ENCODE assay signal across 18 cellular contexts in genomic region chr1:42258218-42258617, GRCh38.
DNase-seq lines count a peak whose midpoint lies in the region; ATAC-seq, FAIRE-seq and TF ChIP-seq lines count a peak whose summit lies in the region.
"Had no signal": no experiment of that assay in that cellular context is flagged by ENCODE, and none has a peak within 500 bp of the region (broad histone marks: within the 10 kb centered on the region; RNA-seq: fewer than 3 reads in every experiment).

No MANE protein-coding gene starts in this region.

- H3K79me2 ChIP-seq in astrocyte (ENCODE audit: insufficient read depth, low read length): peaks cover 53% of the 10 kb centered on the region

- H3K27me3 Mint-ChIP-seq in astrocyte (ENCODE audit: low read depth, unreplicated experiment): no peaks in the 10 kb centered on the region
- H3K27me3 Mint-ChIP-seq: dendritic cell treated with granulocyte-macrophage colony-stimulating factor and Interleukin-4, amounts not matched to agents 40 ng/mL and 50 ng/mL, for 4 days; progenitor cell of endocrine pancreas had no signal

- H3K36me3 ChIP-seq in astrocyte (ENCODE audit: insufficient read depth, low read length): no peaks in the 10 kb centered on the region

- TF ChIP-seq CTCF in astrocyte (IDR thresholded peaks at IDR 0.05; ENCODE audit: insufficient read depth, low read depth, low read length): no peak

- no peak overlapping the region for H3K4me3 ChIP-seq in astrocyte (ENCODE audit: insufficient read depth, low read depth, low read length)

- no peak overlapping the region for H3K9ac ChIP-seq in astrocyte (ENCODE audit: low read length)

- H4K20me1 ChIP-seq in astrocyte (ENCODE audit: insufficient read depth, low read length): peaks cover 58% of the 10 kb centered on the region

- H3K27me3 ChIP-seq in astrocyte (ENCODE audit: insufficient read depth, low read length): no peaks in the 10 kb centered on the region

- H3K9me3 Mint-ChIP-seq in astrocyte (ENCODE audit: unreplicated experiment): no peaks in the 10 kb centered on the region

- H3K27ac ChIP-seq in astrocyte (ENCODE audit: low read depth, low read length): no peak overlapping the region

- H3K4me3 Mint-ChIP-seq in astrocyte (ENCODE audit: unreplicated experiment): no peak overlapping the region
- H3K4me3 Mint-ChIP-seq: dendritic cell treated with granulocyte-macrophage colony-stimulating factor and Interleukin-4, amounts not matched to agents 40 ng/mL and 50 ng/mL, for 4 days had no signal

- H3K4me1 Mint-ChIP-seq in astrocyte (ENCODE audit: low read depth, unreplicated experiment): peaks cover 21% of the 10 kb centered on the region

- intact Hi-C loops in left colon (cut with DNase I, micrococcal nuclease): no loop called here

- H3K27ac Mint-ChIP-seq in astrocyte (ENCODE audit: unreplicated experiment): peak overlapping the region; percentile 59
- H3K27ac Mint-ChIP-seq: dendritic cell treated with granulocyte-macrophage colony-stimulating factor and Interleukin-4, amounts not matched to agents 40 ng/mL and 50 ng/mL, for 4 days; progenitor cell of endocrine pancreas had no signal

- peaks cover 9% of the 10 kb centered on the region for H3K36me3 Mint-ChIP-seq in astrocyte (ENCODE audit: low read depth, unreplicated experiment)

- H3K9me3 ChIP-seq in astrocyte (ENCODE audit: insufficient read depth, low read depth, low read length): no peaks in the 10 kb centered on the region

- no peak overlapping the region for H2AFZ ChIP-seq in astrocyte (ENCODE audit: low read depth, low read length)

- DNase-seq in Ammon's horn (ENCODE audit: low spot score) (peak; percentile 16), astrocyte (ENCODE audit: low read depth) (peak; percentile 33), myocyte (ENCODE audit: low read depth) (peak; percentile 11), SW480 (ENCODE audit: low spot score) (no peak), left colon (no peak), foreskin melanocyte (no peak)
- DNase-seq: activated CD4-positive, alpha-beta T cell treated with anti-CD3 and anti-CD28 coated beads, Interleukin-2, amount 50 U/mL, for 1 hour; activated T-cell treated with anti-CD3 and anti-CD28 coated beads, Interleukin-2, amount 50 U/mL, for 1 hour; Calu3; glutamatergic neuron; KG1; kidney; NCI-H1436; NCI-H226 had no signal

- no peaks in the 10 kb centered on the region for H3K4me1 ChIP-seq in astrocyte (ENCODE audit: insufficient read depth, low read length)

- FAIRE-seq in astrocyte (lab: Jason Lieb, UNC): no peak
- FAIRE-seq: kidney had no signal

- ATAC-seq in GM18511 (IDR thresholded peaks at IDR 0.05; ENCODE audit: unreplicated experiment) (peak; percentile 48), SK-N-SH treated with all-trans-retinoic acid at 6 μM for 48 hours (no peak), left colon (no peak)

- no peak overlapping the region for H3K4me2 ChIP-seq in astrocyte (ENCODE audit: low read length)

TF ChIP-seq in SK-N-SH treated with all-trans-retinoic acid at 6 μM for 48 hours, 23 proteins besides CTCF, POLR2A, EP300 and RAD21:
- TF ChIP-seq ESRRG (CRISPR knock-in tag; IDR thresholded peaks at IDR 0.05) (no peak), ZFP3 (CRISPR knock-in tag; IDR thresholded peaks at IDR 0.05) (no peak), TCF4 (CRISPR knock-in tag; IDR thresholded peaks at IDR 0.05; ENCODE audit: borderline replicate concordance) (no peak), PATZ1 (CRISPR knock-in tag; IDR thresholded peaks at IDR 0.05; ENCODE audit: borderline replicate concordance) (no peak), ARNTL (CRISPR knock-in tag; IDR thresholded peaks at IDR 0.05; ENCODE audit: borderline replicate concordance, low read depth) (no peak), GLIS3 (CRISPR knock-in tag; IDR thresholded peaks at IDR 0.05) (no peak), PPARA (CRISPR knock-in tag; IDR thresholded peaks at IDR 0.05; ENCODE audit: borderline replicate concordance) (no peak)
- TF ChIP-seq, protein P1, sequence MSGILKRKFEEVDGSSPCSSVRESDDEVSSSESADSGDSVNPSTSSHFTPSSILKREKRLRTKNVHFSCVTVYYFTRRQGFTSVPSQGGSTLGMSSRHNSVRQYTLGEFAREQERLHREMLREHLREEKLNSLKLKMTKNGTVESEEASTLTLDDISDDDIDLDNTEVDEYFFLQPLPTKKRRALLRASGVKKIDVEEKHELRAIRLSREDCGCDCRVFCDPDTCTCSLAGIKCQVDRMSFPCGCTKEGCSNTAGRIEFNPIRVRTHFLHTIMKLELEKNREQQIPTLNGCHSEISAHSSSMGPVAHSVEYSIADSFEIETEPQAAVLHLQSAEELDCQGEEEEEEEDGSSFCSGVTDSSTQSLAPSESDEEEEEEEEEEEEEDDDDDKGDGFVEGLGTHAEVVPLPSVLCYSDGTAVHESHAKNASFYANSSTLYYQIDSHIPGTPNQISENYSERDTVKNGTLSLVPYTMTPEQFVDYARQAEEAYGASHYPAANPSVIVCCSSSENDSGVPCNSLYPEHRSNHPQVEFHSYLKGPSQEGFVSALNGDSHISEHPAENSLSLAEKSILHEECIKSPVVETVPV (CRISPR knock-in tag; IDR thresholded peaks at IDR 0.05): no peak

Comparison
In these comparisons a context has a peak if more than half of its experiments do, and no peak if none do; other contexts are left out.
1. DNase-seq: peak in Ammon's horn (single experiment), astrocyte (single experiment) and myocyte (single experiment); none in SW480 (single experiment), left colon (0 of 2) and foreskin melanocyte (single experiment).